ENCODE assay signal across 1 cellular context in the genomic region with DNA sequence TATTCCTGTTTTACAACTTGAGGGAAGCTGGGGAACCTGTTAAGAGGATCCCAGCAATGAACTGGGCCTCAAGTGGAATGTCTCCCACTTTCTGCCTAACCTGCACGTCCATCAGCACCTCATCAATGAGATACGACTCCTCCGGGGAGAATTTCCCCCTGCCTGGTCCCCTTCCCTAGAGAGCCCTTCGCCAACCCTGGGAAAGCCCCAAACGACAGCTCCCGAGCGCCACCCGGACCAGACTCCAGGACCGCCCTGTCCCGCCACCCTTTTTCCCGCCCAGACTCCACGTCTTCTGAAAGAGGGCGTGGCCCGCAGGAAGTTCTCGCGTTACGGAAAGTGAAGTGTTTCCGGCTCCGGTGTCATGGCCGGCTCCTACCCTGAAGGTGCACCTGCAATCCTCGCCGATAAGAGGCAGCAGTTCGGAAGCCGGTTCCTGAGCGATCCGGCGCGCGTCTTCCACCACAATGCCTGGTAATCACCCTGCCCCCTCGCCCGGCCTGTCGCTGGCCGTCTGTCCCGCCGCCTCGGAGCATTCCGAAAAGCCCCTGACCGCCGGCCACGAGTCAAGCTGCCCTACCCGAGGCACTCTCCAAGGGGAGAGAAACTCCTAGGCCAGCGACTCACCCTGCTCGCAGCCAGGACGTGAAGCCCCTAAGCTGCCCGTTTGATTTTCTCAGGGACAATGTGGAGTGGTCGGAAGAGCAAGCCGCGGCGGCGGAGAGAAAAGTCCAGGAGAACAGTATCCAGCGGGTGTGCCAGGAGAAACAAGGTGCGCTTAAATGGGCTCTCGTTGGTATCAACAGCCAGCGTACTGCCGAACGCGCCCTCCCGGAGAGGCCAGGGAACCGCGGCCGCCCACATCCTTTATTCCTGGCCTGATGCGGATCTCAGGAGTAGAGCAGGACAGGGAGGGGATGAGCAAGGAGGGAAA.
TF ChIP-seq lines count a peak whose summit lies in the region.

A gene with protein sequence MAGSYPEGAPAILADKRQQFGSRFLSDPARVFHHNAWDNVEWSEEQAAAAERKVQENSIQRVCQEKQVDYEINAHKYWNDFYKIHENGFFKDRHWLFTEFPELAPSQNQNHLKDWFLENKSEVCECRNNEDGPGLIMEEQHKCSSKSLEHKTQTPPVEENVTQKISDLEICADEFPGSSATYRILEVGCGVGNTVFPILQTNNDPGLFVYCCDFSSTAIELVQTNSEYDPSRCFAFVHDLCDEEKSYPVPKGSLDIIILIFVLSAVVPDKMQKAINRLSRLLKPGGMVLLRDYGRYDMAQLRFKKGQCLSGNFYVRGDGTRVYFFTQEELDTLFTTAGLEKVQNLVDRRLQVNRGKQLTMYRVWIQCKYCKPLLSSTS (plus strand): TSS at position 347 of the 934 bp plus-strand sequence. CDS start 18 bp downstream, at position 365.

TF ChIP-seq in GM12878, 131 proteins besides CTCF, POLR2A, EP300 and RAD21 (continued from another document):
- peak; percentile 92 for TF ChIP-seq E2F8 (IDR thresholded peaks at IDR 0.05; ENCODE audit: low read depth, partially characterized antibody)
- 0 out of 2 replicates have a peak, but pooled peaks have one; percentile 50 for TF ChIP-seq ASH2L (IDR thresholded peaks at IDR 0.05; ENCODE audit: borderline replicate concordance, low read depth)
